In genomic region chr7:124162667-124163066, GRCh38 we compare ENCODE assay signal across 14 cellular contexts.
"Had no signal": no experiment of that assay in that cellular context is flagged by ENCODE, and none has a peak within 500 bp of the region (broad histone marks: within the 10 kb centered on the region; RNA-seq: fewer than 3 reads in every experiment).

No MANE protein-coding gene starts in this region.

- H3K27me3 ChIP-seq: esophagus muscularis mucosa, left lung, upper lobe of left lung had no signal

- H3K27ac ChIP-seq: esophagus muscularis mucosa, heart left ventricle, left lung, psoas muscle, upper lobe of left lung had no signal

- H3K4me3 ChIP-seq: esophagus muscularis mucosa, heart left ventricle, left lung, psoas muscle, upper lobe of left lung had no signal

- H3K36me3 ChIP-seq: esophagus muscularis mucosa, heart left ventricle, left lung, upper lobe of left lung had no signal

- ATAC-seq: heart left ventricle; left lung; natural killer cell treated with Interleukin-12 subunit alpha and Interleukin-12 subunit beta and Interleukin-15 and Interleukin-18, amount 100 ng/mL, for 72 hours; psoas muscle; sciatic nerve; stimulated activated naive CD8-positive, alpha-beta T cell treated with anti-CD3 and anti-CD28 coated beads, Interleukin-15, Interleukin-2, amounts not matched to agents 100 U/mL and 50 U/mL, for 24 hours had no signal

- H3K4me1 ChIP-seq: esophagus muscularis mucosa, heart left ventricle, left lung, psoas muscle, upper lobe of left lung had no signal

- DNase-seq: activated B cell treated with CpG ODN at 0.5 μM for 24 hours; activated CD4-positive, alpha-beta T cell treated with anti-CD3 and anti-CD28 coated beads, Interleukin-2, amount 10 ng/mL, durations not matched to agents 24 days and 14 days; activated naive CD4-positive, alpha-beta T cell treated with anti-CD3 and anti-CD28 coated beads, Interleukin-2, amount 10 ng/mL, durations not matched to agents 7 days and 5 days; foreskin melanocyte; heart left ventricle; left lung; psoas muscle; stimulated activated CD4-positive, alpha-beta T cell treated with anti-CD3 and anti-CD28 coated beads, Interleukin-4, amount 100 ng/mL, for 1 hour; stimulated activated CD8-positive, alpha-beta memory T cell treated with anti-CD3 and anti-CD28 coated beads, Interleukin-4, amount 100 ng/mL, for 48 hours; stimulated activated naive CD8-positive, alpha-beta T cell treated with anti-CD3 and anti-CD28 coated beads, Interleukin-15, Interleukin-2, amounts not matched to agents 100 U/mL and 50 U/mL, for 24 hours; upper lobe of left lung had no signal

- H3K9me3 ChIP-seq: esophagus muscularis mucosa, left lung, psoas muscle, upper lobe of left lung had no signal
